In the genomic region with DNA sequence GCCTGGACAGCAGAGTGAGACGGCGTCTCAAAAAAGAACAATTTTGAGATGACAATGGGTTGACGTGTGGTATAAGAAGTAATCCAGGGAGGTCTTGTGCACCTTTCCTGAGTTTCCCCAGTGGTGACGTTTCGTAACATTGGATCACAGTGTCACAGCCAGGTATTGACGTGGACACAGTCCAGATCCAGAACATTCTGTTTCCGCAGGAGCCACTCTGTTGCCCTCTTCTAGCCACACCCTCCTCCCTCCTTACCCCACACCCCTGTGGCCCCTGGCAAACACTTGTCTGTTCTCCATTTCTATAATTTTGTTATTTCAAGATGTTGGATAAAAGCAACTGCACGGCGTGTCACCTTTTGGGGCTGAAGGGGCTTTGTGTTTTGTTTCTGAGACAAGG, we compare ENCODE assay signal across 20 cellular contexts. TPM values are rescaled to one million over a fixed set of nuclear protein-coding genes. Genes with fewer than 3 reads are reported as not detected.
DNase-seq lines count a peak whose midpoint lies in the region; ATAC-seq and TF ChIP-seq lines count a peak whose summit lies in the region.
"Had no signal": no experiment of that assay in that cellular context is flagged by ENCODE, and none has a peak within 500 bp of the region (broad histone marks: within the 10 kb centered on the region; RNA-seq: fewer than 3 reads in every experiment).

No MANE protein-coding gene starts in this region.

- H3K9me3 ChIP-seq in heart left ventricle (no peaks in the 10 kb centered on the region), gastroesophageal sphincter (no peaks in the 10 kb centered on the region), upper lobe of right lung (no peaks in the 10 kb centered on the region)
- H3K9me3 ChIP-seq: SJSA1 had no signal

- TF ChIP-seq EP300 in gastroesophageal sphincter (IDR thresholded peaks at IDR 0.05), result no peak

- no peak for DNase-seq in heart left ventricle
- DNase-seq in cardiac septum (ENCODE audit: low spot score), result no peak
- no peak for DNase-seq in upper lobe of right lung
- no peak for DNase-seq in stimulated activated CD4-positive, alpha-beta T cell treated with anti-CD3 and anti-CD28 coated beads, Interleukin-12 subunit alpha, Interleukin-12 subunit beta, amount 100 ng/mL, for 4 hours
- no peak for DNase-seq in GM19240 (ENCODE audit: insufficient read length, low spot score)
- DNase-seq: 8988T; activated CD4-positive, alpha-beta T cell treated with anti-CD3 and anti-CD28 coated beads, Interleukin-2, amount 10 ng/mL, durations not matched to agents 7 days and 5 days; activated naive CD4-positive, alpha-beta T cell treated with anti-CD3 and anti-CD28 coated beads, Interleukin-2, amount 50 U/mL, for 16 hours; activated T-cell treated with anti-CD3 and anti-CD28 coated beads for 4 hours; CD4-positive, alpha-beta memory T cell; effector CD4-positive, alpha-beta T cell; NCI-H146; NCI-H510A; occipital lobe; stimulated activated naive CD8-positive, alpha-beta T cell treated with anti-CD3 and anti-CD28 coated beads, Interleukin-15, amount 100 ng/mL, for 72 hours had no signal

- ATAC-seq in heart left ventricle, result no peak
- no peak for ATAC-seq in gastroesophageal sphincter
- peak; percentile 86 for ATAC-seq in upper lobe of right lung
- no peak for ATAC-seq in HG02571 (IDR thresholded peaks at IDR 0.05; ENCODE audit: unreplicated experiment)
- ATAC-seq: GM23338; stimulated activated naive CD8-positive, alpha-beta T cell treated with anti-CD3 and anti-CD28 coated beads, Interleukin-15, amount 100 ng/mL, for 72 hours had no signal

- H3K27ac ChIP-seq in heart left ventricle, result peak overlapping the region in 11 of 12 donors; percentile 35 to 88 (median 72)
- H3K27ac ChIP-seq in gastroesophageal sphincter, result peak overlapping the region in 3 of 4 donors; percentile 37 to 66 (median 48)
- H3K27ac ChIP-seq in rectal smooth muscle tissue (ENCODE audit: low read depth, low read length), result peak overlapping the region; percentile 82
- peak overlapping the region; percentile 73 for H3K27ac ChIP-seq in upper lobe of right lung
- H3K27ac ChIP-seq: SJSA1 had no signal

- H3K4me1 ChIP-seq in heart left ventricle (peaks cover 0 to 15% (median 0%) of the 10 kb centered on the region in 12 donors), gastroesophageal sphincter (peaks cover 0 to under 1% (median 0%) of the 10 kb centered on the region in 3 donors), rectal smooth muscle tissue (ENCODE audit: control insufficient read depth, insufficient read depth, low read length) (no peaks in the 10 kb centered on the region), upper lobe of right lung (no peaks in the 10 kb centered on the region)

- H3K4me3 ChIP-seq in heart left ventricle (no peak overlapping the region), gastroesophageal sphincter (no peak overlapping the region), rectal smooth muscle tissue (ENCODE audit: low read length) (no peak overlapping the region), upper lobe of right lung (no peak overlapping the region)
- H3K4me3 ChIP-seq: GM23338, SJSA1 had no signal

- TF ChIP-seq POLR2A in heart left ventricle (IDR thresholded peaks at IDR 0.05) (no peak), gastroesophageal sphincter (IDR thresholded peaks at IDR 0.05) (no peak)

- H3K9ac ChIP-seq in rectal smooth muscle tissue (ENCODE audit: low read length), result no peak overlapping the region

- 83 to 86% (median 84%) methylated on average over 9 of the region's 9 CpGs for WGBS in heart left ventricle, 4 donors
- 89% methylated on average over 9 of the region's 9 CpGs; no CpG with 5 or more reads in 1 of the 2 donors for WGBS in gastroesophageal sphincter (ENCODE audit: low coverage in 1 of 2), 2 donors

- H3K27me3 ChIP-seq in heart left ventricle, result no peaks in the 10 kb centered on the region
- peaks cover 7% of the 10 kb centered on the region for H3K27me3 ChIP-seq in gastroesophageal sphincter
- no peaks in the 10 kb centered on the region for H3K27me3 ChIP-seq in rectal smooth muscle tissue (ENCODE audit: control insufficient read depth, insufficient read depth, low read length)
- H3K27me3 ChIP-seq in upper lobe of right lung, result no peaks in the 10 kb centered on the region
- H3K27me3 ChIP-seq: SJSA1 had no signal

- intact Hi-C loops in heart left ventricle (cut with DNase I), result no loop called here
- intact Hi-C loops in cardiac septum (cut with DNase I), result no loop called here
- intact Hi-C loops in upper lobe of right lung (cut with DNase I), result no loop called here

- H3K36me3 ChIP-seq in heart left ventricle, result no peaks in the 10 kb centered on the region
- H3K36me3 ChIP-seq in gastroesophageal sphincter, result no peaks in the 10 kb centered on the region
- H3K36me3 ChIP-seq in rectal smooth muscle tissue (ENCODE audit: control insufficient read depth, insufficient read depth, low read length), result no peaks in the 10 kb centered on the region
- H3K36me3 ChIP-seq in upper lobe of right lung, result no peaks in the 10 kb centered on the region
- H3K36me3 ChIP-seq: SJSA1 had no signal

- TF ChIP-seq CTCF in heart left ventricle (IDR thresholded peaks at IDR 0.05) (no peak), gastroesophageal sphincter (IDR thresholded peaks at IDR 0.05) (no peak), upper lobe of right lung (IDR thresholded peaks at IDR 0.05) (no peak)

RNA-seq across cellular contexts. Expression of gene TRAPPC10, which starts 6.5 kb away (rescaled TPM):
- 10 to 100 TPM; 14.6 to 32.0 (median 22.5) TPM for total RNA-seq in heart left ventricle
- 10 to 100 TPM in 1 of 2 donors, 1 to 10 TPM in 1; 5.6 to 12.0 TPM for polyA plus RNA-seq in heart left ventricle
- total RNA-seq in cardiac septum, result 22.2 TPM
- 10 to 100 TPM; 17.8 to 58.1 (median 32.4) TPM for total RNA-seq in gastroesophageal sphincter
- total RNA-seq in upper lobe of right lung, result 42.6 TPM
